22 cellular contexts compared by ENCODE assay signal in the genomic region with DNA sequence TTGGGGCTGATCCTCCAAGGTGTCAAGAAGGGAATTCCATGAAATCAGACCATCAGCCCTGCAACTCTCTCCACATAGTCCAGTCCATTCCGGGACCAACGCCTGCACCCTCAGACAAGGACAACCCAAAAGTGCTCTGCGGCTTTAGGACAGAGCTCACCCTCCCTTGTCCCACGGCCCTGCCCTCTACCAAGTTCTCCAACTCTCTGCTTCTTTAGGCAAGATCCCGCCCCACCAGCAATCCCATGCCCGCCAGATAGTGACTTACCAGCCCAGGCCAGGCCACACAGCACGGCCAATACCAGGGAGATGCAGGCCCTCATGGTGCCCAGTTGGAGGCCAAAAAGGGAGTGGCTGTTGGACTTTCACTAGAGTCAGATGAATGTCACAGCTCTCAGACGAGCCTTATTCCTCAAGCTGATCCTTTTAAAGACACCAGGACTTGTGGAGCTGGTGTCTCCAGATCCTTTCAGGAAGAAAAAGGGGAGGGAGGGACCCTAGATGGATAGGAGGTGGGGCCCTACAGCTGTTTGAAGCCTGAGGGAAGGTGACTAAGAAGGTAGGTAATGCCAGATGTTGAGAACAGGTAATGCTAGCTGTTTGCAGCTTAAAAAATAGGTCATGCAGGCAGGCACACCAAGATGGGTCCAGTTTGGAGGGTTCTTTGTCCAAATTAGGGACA. TPM values are rescaled to one million over a fixed set of nuclear protein-coding genes. Genes with fewer than 3 reads are reported as not detected.
DNase-seq lines count a peak whose midpoint lies in the region; ATAC-seq and TF ChIP-seq lines count a peak whose summit lies in the region.
"Had no signal": no experiment of that assay in that cellular context is flagged by ENCODE, and none has a peak within 500 bp of the region (broad histone marks: within the 10 kb centered on the region; RNA-seq: fewer than 3 reads in every experiment).

A gene with protein sequence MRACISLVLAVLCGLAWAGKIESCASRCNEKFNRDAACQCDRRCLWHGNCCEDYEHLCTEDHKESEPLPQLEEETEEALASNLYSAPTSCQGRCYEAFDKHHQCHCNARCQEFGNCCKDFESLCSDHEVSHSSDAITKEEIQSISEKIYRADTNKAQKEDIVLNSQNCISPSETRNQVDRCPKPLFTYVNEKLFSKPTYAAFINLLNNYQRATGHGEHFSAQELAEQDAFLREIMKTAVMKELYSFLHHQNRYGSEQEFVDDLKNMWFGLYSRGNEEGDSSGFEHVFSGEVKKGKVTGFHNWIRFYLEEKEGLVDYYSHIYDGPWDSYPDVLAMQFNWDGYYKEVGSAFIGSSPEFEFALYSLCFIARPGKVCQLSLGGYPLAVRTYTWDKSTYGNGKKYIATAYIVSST (minus strand): TSS at position 400 of the 682 bp plus-strand sequence. CDS start 77 bp downstream, at position 323.

- H3K36me3 Mint-ChIP-seq in activated CD4-positive, alpha-beta T cell treated with anti-CD3 and anti-CD28 coated beads, Interleukin-2, amount 10 ng/mL, durations not matched to agents 24 days and 14 days (ENCODE audit: low read depth), result peaks cover 2% of the 10 kb centered on the region
- H3K36me3 Mint-ChIP-seq in stimulated activated effector memory CD8-positive, alpha-beta T cell treated with anti-CD3 and anti-CD28 coated beads, Interleukin-12 subunit alpha, Interleukin-12 subunit beta, amount 100 ng/mL, for 72 hours, result no peaks in the 10 kb centered on the region

- TF ChIP-seq CTCF in foreskin keratinocyte (conservative IDR thresholded peaks at IDR 0.05), result no peak

- H3K27me3 ChIP-seq in SJSA1 (replicated peaks) (no peaks in the 10 kb centered on the region), foreskin keratinocyte (no peaks in the 10 kb centered on the region)
- H3K27me3 ChIP-seq: right lobe of liver, tibial artery had no signal

- H3K4me1 ChIP-seq in SJSA1 (replicated peaks) (peaks cover 33% of the 10 kb centered on the region), foreskin keratinocyte (peaks cover 18% of the 10 kb centered on the region)

- H3K27me3 Mint-ChIP-seq in activated CD4-positive, alpha-beta T cell treated with anti-CD3 and anti-CD28 coated beads, Interleukin-2, amount 10 ng/mL, durations not matched to agents 24 days and 14 days, result no peaks in the 10 kb centered on the region
- H3K27me3 Mint-ChIP-seq: activated CD4-positive, alpha-beta memory T cell treated with anti-CD3 and anti-CD28 coated beads for 36 hours had no signal

- no peaks in the 10 kb centered on the region for H3K9me3 ChIP-seq in SJSA1 (replicated peaks)
- H3K9me3 ChIP-seq: mucosa of descending colon, right lobe of liver, tibial artery had no signal

- no peak within 1 kb of the TSS for H3K4me3 ChIP-seq in SJSA1
- H3K4me3 ChIP-seq: K562, mucosa of descending colon, right lobe of liver, tibial artery had no signal

- peak within 1 kb of the TSS; percentile 22 for H3K27ac Mint-ChIP-seq in activated CD4-positive, alpha-beta T cell treated with anti-CD3 and anti-CD28 coated beads, Interleukin-2, amount 10 ng/mL, durations not matched to agents 24 days and 14 days
- H3K27ac Mint-ChIP-seq in stimulated activated effector memory CD8-positive, alpha-beta T cell treated with anti-CD3 and anti-CD28 coated beads, Interleukin-12 subunit alpha, Interleukin-12 subunit beta, amount 100 ng/mL, for 72 hours, result peak within 1 kb of the TSS; percentile 83
- H3K27ac Mint-ChIP-seq: activated CD4-positive, alpha-beta memory T cell treated with anti-CD3 and anti-CD28 coated beads for 36 hours had no signal

- intact Hi-C loops in activated CD4-positive, alpha-beta T cell treated with anti-CD3 and anti-CD28 coated beads, Interleukin-2, amount 10 ng/mL, durations not matched to agents 24 days and 14 days (cut with micrococcal nuclease), result no loop called here

- H3K4me1 Mint-ChIP-seq in activated CD4-positive, alpha-beta T cell treated with anti-CD3 and anti-CD28 coated beads, Interleukin-2, amount 10 ng/mL, durations not matched to agents 24 days and 14 days, result peaks cover 25% of the 10 kb centered on the region
- H3K4me1 Mint-ChIP-seq in stimulated activated effector memory CD8-positive, alpha-beta T cell treated with anti-CD3 and anti-CD28 coated beads, Interleukin-12 subunit alpha, Interleukin-12 subunit beta, amount 100 ng/mL, for 72 hours, result peaks cover 39% of the 10 kb centered on the region

- H3K27ac ChIP-seq in SJSA1 (0 out of 2 replicates have a peak within 1 kb of the TSS, but pooled peaks have one; percentile 18), foreskin keratinocyte (peak within 1 kb of the TSS; percentile 7)
- H3K27ac ChIP-seq: right lobe of liver, tibial artery had no signal

- ATAC-seq in foreskin keratinocyte, result peak; percentile 86
- ATAC-seq in stimulated activated effector memory CD8-positive, alpha-beta T cell treated with anti-CD3 and anti-CD28 coated beads, Interleukin-12 subunit alpha, Interleukin-12 subunit beta, amount 100 ng/mL, for 72 hours, result no peak
- ATAC-seq: Panc1, right lobe of liver had no signal

- no peaks in the 10 kb centered on the region for H3K9me3 Mint-ChIP-seq in activated CD4-positive, alpha-beta T cell treated with anti-CD3 and anti-CD28 coated beads, Interleukin-2, amount 10 ng/mL, durations not matched to agents 24 days and 14 days
- no peaks in the 10 kb centered on the region for H3K9me3 Mint-ChIP-seq in stimulated activated effector memory CD8-positive, alpha-beta T cell treated with anti-CD3 and anti-CD28 coated beads, Interleukin-12 subunit alpha, Interleukin-12 subunit beta, amount 100 ng/mL, for 72 hours
- H3K9me3 Mint-ChIP-seq: activated CD4-positive, alpha-beta memory T cell treated with anti-CD3 and anti-CD28 coated beads for 36 hours; H9 had no signal

- no peaks in the 10 kb centered on the region for H3K36me3 ChIP-seq in SJSA1
- H3K36me3 ChIP-seq: right lobe of liver, tibial artery had no signal

- DNase-seq in activated CD4-positive, alpha-beta T cell treated with anti-CD3 and anti-CD28 coated beads, Interleukin-2, amount 10 ng/mL, durations not matched to agents 24 days and 14 days, result no peak
- no peak for DNase-seq in activated CD4-positive, alpha-beta T cell treated with anti-CD3 and anti-CD28 coated beads for 4 hours
- no peak for DNase-seq in SJSA1 (ENCODE audit: low read depth in 1 of 2, low spot score in 2 of 2)
- peak; percentile 79 for DNase-seq in foreskin keratinocyte
- DNase-seq in stimulated activated effector memory CD8-positive, alpha-beta T cell treated with anti-CD3 and anti-CD28 coated beads, Interleukin-12 subunit alpha, Interleukin-12 subunit beta, amount 100 ng/mL, for 72 hours (ENCODE audit: low spot score in 2 of 2), result no peak
- no peak for DNase-seq in NCI-H1417 (lab: John Stamatoyannopoulos, UW)
- no peak for DNase-seq in DMS 273 treated with DMSO at 0.1 percent for 48 hours (lab: John Stamatoyannopoulos, UW)
- no peak for DNase-seq in H4 (ENCODE audit: low spot score)
- DNase-seq: activated CD4-positive, alpha-beta memory T cell treated with anti-CD3 and anti-CD28 coated beads for 36 hours; activated T-cell treated with anti-CD3 and anti-CD28 coated beads, Interleukin-2, amount 50 U/mL, for 48 hours; central memory CD4-positive, alpha-beta T cell; H9; mucosa of descending colon; NCI-H1092; NCI-H2107; NCI-H69; occipital lobe; right lobe of liver; tibial artery had no signal

- no peak within 1 kb of the TSS for H3K4me3 Mint-ChIP-seq in activated CD4-positive, alpha-beta T cell treated with anti-CD3 and anti-CD28 coated beads, Interleukin-2, amount 10 ng/mL, durations not matched to agents 24 days and 14 days
- no peak within 1 kb of the TSS for H3K4me3 Mint-ChIP-seq in stimulated activated effector memory CD8-positive, alpha-beta T cell treated with anti-CD3 and anti-CD28 coated beads, Interleukin-12 subunit alpha, Interleukin-12 subunit beta, amount 100 ng/mL, for 72 hours
- H3K4me3 Mint-ChIP-seq: activated CD4-positive, alpha-beta memory T cell treated with anti-CD3 and anti-CD28 coated beads for 36 hours; H9 had no signal

RNA-seq across cellular contexts. Expression of the gene that starts here (rescaled TPM):
- total RNA-seq in activated CD4-positive, alpha-beta T cell treated with anti-CD3 and anti-CD28 coated beads, Interleukin-2, amount 10 ng/mL, durations not matched to agents 24 days and 14 days, result 0.09 TPM in 1 of 2 replicates, not detected in the other
- not detected in 2 replicates for total RNA-seq in SJSA1 (2014; rRNA removed; shearing (Covaris generic))
- 0.28 and 0.34 TPM in 2 replicates for total RNA-seq in foreskin keratinocyte
- 0.14 and 0.21 TPM in 2 replicates for polyA plus RNA-seq in foreskin keratinocyte
- not detected in 2 replicates for total RNA-seq in H4 (2014; rRNA removed; shearing (Covaris generic))
- total RNA-seq: A172; activated CD4-positive, alpha-beta memory T cell treated with anti-CD3 and anti-CD28 coated beads for 36 hours; H9; K562; occipital lobe; right lobe of liver had no signal

Comparison
In these comparisons a context has a peak if more than half of its experiments do, and no peak if none do; other contexts are left out.
1. Peak in DNase-seq, ATAC-seq and H3K27ac ChIP-seq in foreskin keratinocyte; RNA of the gene not detected or under 1 TPM.